ENCODE assay signal across 11 cellular contexts in genomic region chr6:32965901-32966300, GRCh38. TPM values are rescaled to one million over a fixed set of nuclear protein-coding genes. Genes with fewer than 3 reads are reported as not detected.
A peak's percentile ranks its signal among the peaks of the same experiment; 100 is the strongest.
DNase-seq lines count a peak whose midpoint lies in the region; ATAC-seq and TF ChIP-seq lines count a peak whose summit lies in the region.
"Had no signal": no experiment of that assay in that cellular context is flagged by ENCODE, and none has a peak within 500 bp of the region (broad histone marks: within the 10 kb centered on the region; RNA-seq: fewer than 3 reads in every experiment).

No MANE protein-coding gene starts in this region.

- H2AFZ ChIP-seq in SU-DHL-6 (ENCODE audit: low read depth, low read length, severe bottlenecking), result no peak overlapping the region

- peaks cover 48% of the 10 kb centered on the region for H3F3A ChIP-seq in SU-DHL-6 (ENCODE audit: insufficient read depth)

- H3K4me1 Mint-ChIP-seq in activated T-cell treated with anti-CD3 and anti-CD28 coated beads, Interleukin-2, amount 50 U/mL, for 24 hours (ENCODE audit: low read depth), result peaks cover 52% of the 10 kb centered on the region
- H3K4me1 Mint-ChIP-seq in effector memory CD8-positive, alpha-beta T cell (ENCODE audit: low read depth in 2 of 2), result peaks cover 55 to 66% of the 10 kb centered on the region in 2 donors

- no peaks in the 10 kb centered on the region for H3K9me3 Mint-ChIP-seq in activated T-cell treated with anti-CD3 and anti-CD28 coated beads, Interleukin-2, amount 50 U/mL, for 24 hours
- no peaks in the 10 kb centered on the region for H3K9me3 Mint-ChIP-seq in effector memory CD8-positive, alpha-beta T cell

- no peak overlapping the region for H3K4me3 ChIP-seq in SU-DHL-6 (ENCODE audit: insufficient read depth, low read length, poor library complexity, severe bottlenecking)
- peak overlapping the region in 1 of 8 donors; percentile 98 for H3K4me3 ChIP-seq in spleen
- H3K4me3 ChIP-seq in heart right ventricle, result no peak overlapping the region

- peak overlapping the region; percentile 3 for H3K27ac Mint-ChIP-seq in activated T-cell treated with anti-CD3 and anti-CD28 coated beads, Interleukin-2, amount 50 U/mL, for 24 hours
- peak overlapping the region; percentile 13 to 94 for H3K27ac Mint-ChIP-seq in effector memory CD8-positive, alpha-beta T cell

- H3K36me3 ChIP-seq in SU-DHL-6 (ENCODE audit: low read length) (0 out of 2 replicates have a peak, but pooled peaks cover 6% of the 10 kb centered on the region), spleen (no peaks in the 10 kb centered on the region), heart right ventricle (no peaks in the 10 kb centered on the region)

- H3K4me1 ChIP-seq in spleen, result peaks cover 18 to 81% (median 61%) of the 10 kb centered on the region in 6 donors
- H3K4me1 ChIP-seq in heart right ventricle, result peaks cover 3 to 59% (median 17%) of the 10 kb centered on the region in 9 donors

- H3K36me3 Mint-ChIP-seq in activated T-cell treated with anti-CD3 and anti-CD28 coated beads, Interleukin-2, amount 50 U/mL, for 24 hours (ENCODE audit: low read depth), result peaks cover 28% of the 10 kb centered on the region
- H3K36me3 Mint-ChIP-seq in effector memory CD8-positive, alpha-beta T cell (ENCODE audit: insufficient read depth), result peaks cover 28% of the 10 kb centered on the region

- H3K79me2 ChIP-seq in SU-DHL-6 (ENCODE audit: insufficient read depth, low read length), result peaks cover 49% of the 10 kb centered on the region

- H3K9me2 ChIP-seq in SU-DHL-6 (replicated peaks; ENCODE audit: insufficient read depth, low read length), result no peaks in the 10 kb centered on the region

- H4K20me1 ChIP-seq in SU-DHL-6 (ENCODE audit: low read depth, low read length), result no peaks in the 10 kb centered on the region

- H3K27me3 ChIP-seq in SU-DHL-6 (ENCODE audit: low read length) (no peaks in the 10 kb centered on the region), spleen (replicated peaks in 1 of 7) (no peaks in the 10 kb centered on the region), heart right ventricle (no peaks in the 10 kb centered on the region)

- no peaks in the 10 kb centered on the region for H3K27me3 Mint-ChIP-seq in activated T-cell treated with anti-CD3 and anti-CD28 coated beads, Interleukin-2, amount 50 U/mL, for 24 hours
- H3K27me3 Mint-ChIP-seq in effector memory CD8-positive, alpha-beta T cell, result no peaks in the 10 kb centered on the region

- TF ChIP-seq CTCF in SU-DHL-6 (IDR thresholded peaks at IDR 0.05; ENCODE audit: insufficient read depth, low read length, poor library complexity, severe bottlenecking) (no peak), spleen (IDR thresholded peaks at IDR 0.05 in 8 of 11, conservative IDR thresholded peaks at IDR 0.05 in 3 of 11) (no peak), heart right ventricle (IDR thresholded peaks at IDR 0.05) (no peak)

- H3K9me3 ChIP-seq in SU-DHL-6 (ENCODE audit: insufficient read depth, low read length), result no peaks in the 10 kb centered on the region
- no peaks in the 10 kb centered on the region for H3K9me3 ChIP-seq in spleen
- no peaks in the 10 kb centered on the region for H3K9me3 ChIP-seq in heart right ventricle

- intact Hi-C loops in spleen (cut with DNase I; ENCODE audit: low total_unique reads) (no loop called here), heart right ventricle (cut with DNase I) (loop anchor here in 3 of 10 donors (5.0 kb wide), 3 partner anchors 34 to 231 kb away; no protein-coding TSS in a partner anchor)

- DNase-seq in activated T-cell treated with anti-CD3 and anti-CD28 coated beads, Interleukin-2, amount 50 U/mL, for 24 hours, result no peak
- no peak for DNase-seq in activated T-cell treated with anti-CD3 and anti-CD28 coated beads, Interleukin-2, amount 50 U/mL, for 1 hour
- DNase-seq in effector memory CD8-positive, alpha-beta T cell, result no peak
- no peak for DNase-seq in spleen
- DNase-seq in GM19240 (ENCODE audit: insufficient read length, low spot score), result no peak
- no peak for DNase-seq in heart right ventricle
- DNase-seq in mucosa of gallbladder (ENCODE audit: low spot score), result no peak
- DNase-seq: DMS53, GOT3, T-helper 1 cell had no signal

- ATAC-seq in effector memory CD8-positive, alpha-beta T cell (replicated peaks), result no peak
- ATAC-seq in heart right ventricle, result no peak

- H3K27ac ChIP-seq in SU-DHL-6 (ENCODE audit: low read depth, low read length) (no peak overlapping the region), spleen (peak overlapping the region in 7 of 8 donors; percentile 96 to 100 (median 99)), heart right ventricle (peak overlapping the region in 5 of 10 donors; percentile 96 to 100 (median 99))

- peak overlapping the region; percentile 9 for H3K4me2 ChIP-seq in SU-DHL-6 (ENCODE audit: low read depth, low read length, poor library complexity, severe bottlenecking)

- H3K9ac ChIP-seq in SU-DHL-6 (ENCODE audit: low read length), result no peak overlapping the region

- no peak overlapping the region for H3K4me3 Mint-ChIP-seq in activated T-cell treated with anti-CD3 and anti-CD28 coated beads, Interleukin-2, amount 50 U/mL, for 24 hours
- peak overlapping the region; percentile 61 to 88 for H3K4me3 Mint-ChIP-seq in effector memory CD8-positive, alpha-beta T cell

- TF ChIP-seq POLR2A in spleen (IDR thresholded peaks at IDR 0.05), result no peak

- WGBS in spleen, 5 donors, result 93 to 98% (median 94%) methylated on average over 5 of the region's 5 CpGs
- 97 to 99% methylated on average over 5 of the region's 5 CpGs for WGBS in heart right ventricle, 2 donors

RNA-seq across cellular contexts. Expression of gene BRD2, which starts 2.5 kb away (rescaled TPM):
- total RNA-seq in spleen, result 100 to 1,000 TPM; 169 to 277 (median 234) TPM
- polyA plus RNA-seq in spleen, result 100 to 1,000 TPM in 2 of 3 donors, 10 to 100 TPM in 1; 80.5 to 127 (median 103) TPM
- total RNA-seq in heart right ventricle, result 10 to 100 TPM; 64.9 to 97.0 (median 74.9) TPM
- 10 to 100 TPM; 49.3 to 87.2 TPM for polyA plus RNA-seq in heart right ventricle
- total RNA-seq in mucosa of gallbladder, result 150 TPM

RNA-seq across cellular contexts. Expression of gene HLA-DMA, which starts 13.0 kb away (rescaled TPM):
- total RNA-seq in spleen (100 to 1,000 TPM; 141 to 218 (median 173) TPM), heart right ventricle (100 to 1,000 TPM in 1 of 10 donors, 10 to 100 TPM in 8, 1 to 10 TPM in 1; 7.8 to 106 (median 14.5) TPM), mucosa of gallbladder (68.2 TPM)
- polyA plus RNA-seq in spleen (100 to 1,000 TPM; 235 to 423 (median 270) TPM), heart right ventricle (10 to 100 TPM; 11.8 to 47.6 TPM)

RNA-seq across cellular contexts. Expression of gene HLA-DMB, which starts 25.1 kb away (rescaled TPM):
- total RNA-seq in spleen, result 100 to 1,000 TPM; 124 to 178 (median 144) TPM
- polyA plus RNA-seq in spleen, result 100 to 1,000 TPM; 158 to 226 (median 209) TPM
- total RNA-seq in heart right ventricle, result 10 to 100 TPM in 4 of 10 donors, 1 to 10 TPM in 6; 2.7 to 79.8 (median 7.6) TPM
- 1 to 10 TPM; 5.5 to 7.8 TPM for polyA plus RNA-seq in heart right ventricle
- 43.2 TPM for total RNA-seq in mucosa of gallbladder

RNA-seq across cellular contexts. Expression of gene HLA-DOA, which starts 43.5 kb away (rescaled TPM):
- total RNA-seq in spleen, result 10 to 100 TPM; 30.8 to 89.5 (median 68.6) TPM
- 10 to 100 TPM; 36.9 to 48.7 (median 40.0) TPM for polyA plus RNA-seq in spleen
- 10 to 100 TPM in 1 of 10 donors, 1 to 10 TPM in 8, under 1 TPM in 1; 0.75 to 22.8 (median 2.0) TPM for total RNA-seq in heart right ventricle
- polyA plus RNA-seq in heart right ventricle, result 1 to 10 TPM in 1 of 2 donors, under 1 TPM in 1; 0.65 to 2.1 TPM
- total RNA-seq in mucosa of gallbladder, result 8.4 TPM
